Comparison of ENCODE assay signal across 22 cellular contexts in genomic region chr15:40562691-40563090, GRCh38. TPM values are rescaled to one million over a fixed set of nuclear protein-coding genes. Genes with fewer than 3 reads are reported as not detected.
DNase-seq lines count a peak whose midpoint lies in the region; ATAC-seq and TF ChIP-seq lines count a peak whose summit lies in the region.
"Had no signal": no experiment of that assay in that cellular context is flagged by ENCODE, and none has a peak within 500 bp of the region (broad histone marks: within the 10 kb centered on the region; RNA-seq: fewer than 3 reads in every experiment).

No MANE protein-coding gene starts in this region.

- TF ChIP-seq CTCF in brain (conservative IDR thresholded peaks at IDR 0.05) (no peak), progenitor cell of endocrine pancreas (IDR thresholded peaks at IDR 0.05; ENCODE audit: unreplicated experiment) (no peak)

- ATAC-seq in GM19455 (IDR thresholded peaks at IDR 0.05; ENCODE audit: unreplicated experiment): no peak
- ATAC-seq in HG03439 (IDR thresholded peaks at IDR 0.05; ENCODE audit: unreplicated experiment): no peak
- ATAC-seq: activated CD4-positive, CD25-positive, alpha-beta regulatory T cell treated with anti-CD3 and anti-CD28 coated beads, Interleukin-2, amount 50 U/mL, for 24 hours had no signal

- H3K27ac Mint-ChIP-seq in activated naive CD4-positive, alpha-beta T cell treated with anti-CD3 and anti-CD28 coated beads, Interleukin-2, amount 10 ng/mL, durations not matched to agents 7 days and 5 days: no peak overlapping the region
- H3K27ac Mint-ChIP-seq in brain: no peak overlapping the region
- no peak overlapping the region for H3K27ac Mint-ChIP-seq in progenitor cell of endocrine pancreas
- H3K27ac Mint-ChIP-seq: activated CD4-positive, alpha-beta memory T cell treated with anti-CD3 and anti-CD28 coated beads, Interleukin-2, amount 10 ng/mL, durations not matched to agents 7 days and 5 days had no signal

- H3K9me3 Mint-ChIP-seq in activated naive CD4-positive, alpha-beta T cell treated with anti-CD3 and anti-CD28 coated beads, Interleukin-2, amount 10 ng/mL, durations not matched to agents 7 days and 5 days: no peaks in the 10 kb centered on the region
- H3K9me3 Mint-ChIP-seq in brain (no peaks in the 10 kb centered on the region), progenitor cell of endocrine pancreas (ENCODE audit: low read depth) (no peaks in the 10 kb centered on the region)
- H3K9me3 Mint-ChIP-seq: activated CD4-positive, alpha-beta memory T cell treated with anti-CD3 and anti-CD28 coated beads, Interleukin-2, amount 10 ng/mL, durations not matched to agents 7 days and 5 days; HFFc6 had no signal

- H3K27me3 Mint-ChIP-seq in activated naive CD4-positive, alpha-beta T cell treated with anti-CD3 and anti-CD28 coated beads, Interleukin-2, amount 10 ng/mL, durations not matched to agents 7 days and 5 days: peaks cover 18% of the 10 kb centered on the region
- H3K27me3 Mint-ChIP-seq in brain (peaks cover 12% of the 10 kb centered on the region), progenitor cell of endocrine pancreas (peaks cover 7% of the 10 kb centered on the region)

- no peak for DNase-seq in activated naive CD4-positive, alpha-beta T cell treated with anti-CD3 and anti-CD28 coated beads, Interleukin-2, amount 10 ng/mL, durations not matched to agents 7 days and 5 days
- no peak for DNase-seq in activated naive CD4-positive, alpha-beta T cell (lab: John Stamatoyannopoulos, UW)
- peak; percentile 10 for DNase-seq in NCI-H69 (lab: John Stamatoyannopoulos, UW)
- no peak for DNase-seq in progenitor cell of endocrine pancreas (ENCODE audit: low spot score, unreplicated experiment)
- no peak for DNase-seq in NOMO-1 treated with dmso at 0.1 percent for 144 hours (lab: John Stamatoyannopoulos, UW; ENCODE audit: unreplicated experiment)
- DNase-seq: activated CD4-positive, alpha-beta memory T cell treated with anti-CD3 and anti-CD28 coated beads, Interleukin-2, amount 10 ng/mL, durations not matched to agents 7 days and 5 days; activated CD8-positive, alpha-beta memory T cell treated with anti-CD3 and anti-CD28 coated beads, Interleukin-2, amount 50 U/mL, for 48 hours; activated effector memory CD4-positive, alpha-beta T cell treated with Interleukin-2 at 50 U/mL for 16 hours; COR-L47; DMS53; GOT3; HFFc6; kidney; NCI-H1105; NCI-H1930; occipital lobe; stomach; tibial artery had no signal

- peaks cover 17% of the 10 kb centered on the region for H3K36me3 Mint-ChIP-seq in activated naive CD4-positive, alpha-beta T cell treated with anti-CD3 and anti-CD28 coated beads, Interleukin-2, amount 10 ng/mL, durations not matched to agents 7 days and 5 days
- H3K36me3 Mint-ChIP-seq in brain (peaks cover 27% of the 10 kb centered on the region), progenitor cell of endocrine pancreas (ENCODE audit: insufficient read depth) (peaks cover 5% of the 10 kb centered on the region)

- H3K4me1 Mint-ChIP-seq in activated naive CD4-positive, alpha-beta T cell treated with anti-CD3 and anti-CD28 coated beads, Interleukin-2, amount 10 ng/mL, durations not matched to agents 7 days and 5 days: peaks cover 57% of the 10 kb centered on the region
- peaks cover 63% of the 10 kb centered on the region for H3K4me1 Mint-ChIP-seq in brain
- peaks cover 11% of the 10 kb centered on the region for H3K4me1 Mint-ChIP-seq in progenitor cell of endocrine pancreas (ENCODE audit: low read depth)

- CTCF ChIA-PET in activated naive CD4-positive, alpha-beta T cell treated with anti-CD3 and anti-CD28 coated beads, Interleukin-2, amount 10 ng/mL, durations not matched to agents 7 days and 5 days (lab: Charles Lee): no interaction called here

- peak overlapping the region; percentile 18 for H3K4me3 Mint-ChIP-seq in activated naive CD4-positive, alpha-beta T cell treated with anti-CD3 and anti-CD28 coated beads, Interleukin-2, amount 10 ng/mL, durations not matched to agents 7 days and 5 days
- H3K4me3 Mint-ChIP-seq in brain (peak overlapping the region; percentile 45 to 78 (median 54)), progenitor cell of endocrine pancreas (ENCODE audit: low read depth) (peak overlapping the region; percentile 24)

RNA-seq across cellular contexts. Expression of gene CCDC32, which starts 2.2 kb away (rescaled TPM):
- polyA plus RNA-seq in brain (ENCODE audit: insufficient read depth, low read depth, low replicate concordance): 26.6 TPM
- total RNA-seq in progenitor cell of endocrine pancreas: 21.7 and 22.2 TPM in 2 replicates

RNA-seq across cellular contexts. Expression of gene RPUSD2, which starts 6.4 kb away (rescaled TPM):
- 7.8 TPM for polyA plus RNA-seq in brain (ENCODE audit: insufficient read depth, low read depth, low replicate concordance)
- total RNA-seq in progenitor cell of endocrine pancreas: 11.5 and 13.2 TPM in 2 replicates

RNA-seq across cellular contexts. Expression of gene KNL1, which starts 31.4 kb away (rescaled TPM):
- polyA plus RNA-seq in brain (ENCODE audit: insufficient read depth, low read depth, low replicate concordance): 4.8 TPM
- total RNA-seq in progenitor cell of endocrine pancreas: 11.7 and 12.1 TPM in 2 replicates
